ENCODE assay signal across 9 cellular contexts in genomic region chr20:50992733-50993457, GRCh38. TPM values are rescaled to one million over a fixed set of nuclear protein-coding genes. Genes with fewer than 3 reads are reported as not detected.
DNase-seq lines count a peak whose midpoint lies in the region; ATAC-seq and TF ChIP-seq lines count a peak whose summit lies in the region.
"Had no signal": no experiment of that assay in that cellular context is flagged by ENCODE, and none has a peak within 500 bp of the region (broad histone marks: within the 10 kb centered on the region; RNA-seq: fewer than 3 reads in every experiment).

No MANE protein-coding gene starts in this region.

- H2BK120ac ChIP-seq in H9 (ENCODE audit: low read depth, low read length, poor library complexity, severe bottlenecking), result no peak overlapping the region

- H3K9ac ChIP-seq in DND-41 (ENCODE audit: low read depth, low read length), result no peak overlapping the region
- H3K9ac ChIP-seq in H9 (ENCODE audit: extremely low read depth, insufficient read length, low read length), result no peak overlapping the region

- H3K4ac ChIP-seq in H9 (ENCODE audit: low read depth, low read length), result no peak overlapping the region

- WGBS in H9 (ENCODE audit: extremely low coverage, insufficient read length, low lambda C conversion rate), result no CpG with 5 or more reads among the region's 13 CpGs

- H3K4me1 Mint-ChIP-seq in H9, result peaks cover 31 to 43% of the 10 kb centered on the region in 2 experiments
- H3K4me1 Mint-ChIP-seq in naive thymus-derived CD8-positive, alpha-beta T cell, result peaks cover 0 to 3% (median 0%) of the 10 kb centered on the region in 4 donors

- H3K27me3 ChIP-seq in DND-41 (ENCODE audit: insufficient read depth, low read length, poor library complexity), result peaks cover 9% of the 10 kb centered on the region
- H3K27me3 ChIP-seq in H9 (ENCODE audit: insufficient read depth, low read length), result no peaks in the 10 kb centered on the region
- H3K27me3 ChIP-seq in tibial artery, result peaks cover 0 to 30% of the 10 kb centered on the region in 2 donors

- no peak overlapping the region for H4K8ac ChIP-seq in H9 (replicated peaks; ENCODE audit: insufficient read length, low read depth, low read length)

- peak; percentile 86 for ATAC-seq in DND-41 (ENCODE audit: insufficient read depth, low read depth)
- peak; percentile 69 to 94 for ATAC-seq in naive thymus-derived CD8-positive, alpha-beta T cell
- no peak for ATAC-seq in sciatic nerve

- H3T11ph ChIP-seq in H9 (ENCODE audit: low read length), result no peak overlapping the region

- H4K20me1 ChIP-seq in DND-41 (ENCODE audit: insufficient read depth, low read length) (0 out of 2 replicates have a peak, but pooled peaks cover 2% of the 10 kb centered on the region), H9 (ENCODE audit: control insufficient read depth, insufficient read depth, insufficient read length) (no peaks in the 10 kb centered on the region)

- no peak overlapping the region for H2BK15ac ChIP-seq in H9 (ENCODE audit: low read depth, low read length)

- H2BK5ac ChIP-seq in H9 (ENCODE audit: insufficient read length, low read length), result no peak overlapping the region

- DNase-seq in DND-41, result peak; percentile 53
- peak; percentile 94 for DNase-seq in H9
- peak; percentile 18 for DNase-seq in NCI-H1092 treated with DMSO at 0.1 percent for 48 hours (lab: John Stamatoyannopoulos, UW)
- DNase-seq in T-helper 1 cell, result peak in 3 of 5 donors; percentile 4 to 73 (median 10)
- DNase-seq in epithelial cell of prostate (ENCODE audit: low read depth, low spot score), result peak; percentile 52
- DNase-seq in naive thymus-derived CD8-positive, alpha-beta T cell, result peak in 8 of 10 donors; percentile 5 to 34 (median 19)
- no peak for DNase-seq in sciatic nerve (ENCODE audit: low spot score)
- no peak for DNase-seq in tibial artery

- TF ChIP-seq CTCF in DND-41 (IDR thresholded peaks at IDR 0.05; ENCODE audit: borderline replicate concordance, extremely low read depth, low read length, poor library complexity, severe bottlenecking) (peak; percentile 81), H9 (conservative IDR thresholded peaks at IDR 0.05) (peak; percentile 95), tibial artery (IDR thresholded peaks at IDR 0.05) (no peak)

- H4K5ac ChIP-seq in H9 (ENCODE audit: insufficient read length, low read depth, low read length), result no peak overlapping the region

- H3K9me3 ChIP-seq in DND-41 (ENCODE audit: insufficient read depth, low read length, severe bottlenecking), result no peaks in the 10 kb centered on the region
- H3K9me3 ChIP-seq in H9 (ENCODE audit: control insufficient read depth, low read depth, low read length), result no peaks in the 10 kb centered on the region
- H3K9me3 ChIP-seq in tibial artery, result no peaks in the 10 kb centered on the region

- H3K4me1 ChIP-seq in DND-41 (ENCODE audit: insufficient read depth, low read length), result no peaks in the 10 kb centered on the region
- H3K4me1 ChIP-seq in H9 (ENCODE audit: insufficient read depth, low read length), result no peaks in the 10 kb centered on the region
- no peaks in the 10 kb centered on the region for H3K4me1 ChIP-seq in tibial artery

- H2AFZ ChIP-seq in DND-41 (ENCODE audit: low read depth, low read length), result no peak overlapping the region
- no peak overlapping the region for H2AFZ ChIP-seq in H9 (ENCODE audit: low read length)

- POLR2A ChIA-PET in naive thymus-derived CD8-positive, alpha-beta T cell (lab: Charles Lee), result no interaction called here

- no peak overlapping the region for H3K23ac ChIP-seq in H9 (ENCODE audit: insufficient read length, low read depth, low read length)

- H3K27ac ChIP-seq in DND-41 (ENCODE audit: low read length), result no peak overlapping the region
- peak overlapping the region; percentile 40 for H3K27ac ChIP-seq in H9 (ENCODE audit: insufficient read length, low read depth, low read length)
- peak overlapping the region; percentile 79 for H3K27ac ChIP-seq in epithelial cell of prostate
- H3K27ac ChIP-seq in tibial artery, result no peak overlapping the region

- H3K9me3 Mint-ChIP-seq in H9, result peaks cover 0 to 4% of the 10 kb centered on the region in 2 experiments; a peak in 1 of 5 replicates
- no peaks in the 10 kb centered on the region for H3K9me3 Mint-ChIP-seq in naive thymus-derived CD8-positive, alpha-beta T cell

- no peak overlapping the region for H2BK12ac ChIP-seq in H9 (ENCODE audit: insufficient read length, low read depth, low read length)

- H3K4me2 ChIP-seq in DND-41 (ENCODE audit: insufficient read depth, low read length), result no peak overlapping the region
- peak overlapping the region; percentile 8 for H3K4me2 ChIP-seq in H9 (ENCODE audit: insufficient read depth, insufficient read length, low read length)

- H2BK20ac ChIP-seq in H9 (ENCODE audit: low read depth, low read length, poor library complexity, severe bottlenecking), result no peak overlapping the region

- H3K18ac ChIP-seq in H9 (ENCODE audit: insufficient read length, low read depth, low read length), result peak overlapping the region; percentile 13

- H3K27me3 Mint-ChIP-seq in H9 (ENCODE audit: low read depth), result peaks cover 16% of the 10 kb centered on the region
- H3K27me3 Mint-ChIP-seq in naive thymus-derived CD8-positive, alpha-beta T cell, result peaks cover 0 to 13% (median 0%) of the 10 kb centered on the region in 5 donors
- H3K27me3 Mint-ChIP-seq: activated naive CD8-positive, alpha-beta T cell had no signal

- no peaks in the 10 kb centered on the region for H3K36me3 Mint-ChIP-seq in H9 (ENCODE audit: insufficient read depth in 1 of 3, low read depth in 3 of 3)
- no peaks in the 10 kb centered on the region for H3K36me3 Mint-ChIP-seq in naive thymus-derived CD8-positive, alpha-beta T cell
- H3K36me3 Mint-ChIP-seq: activated naive CD8-positive, alpha-beta T cell had no signal

- H3K23me2 ChIP-seq in H9 (ENCODE audit: insufficient read length, low read depth, low read length, poor library complexity, severe bottlenecking), result no peaks in the 10 kb centered on the region

- H4K91ac ChIP-seq in H9 (ENCODE audit: insufficient read length, low read depth, low read length), result no peak overlapping the region

- no peak overlapping the region for H2AK5ac ChIP-seq in H9 (ENCODE audit: insufficient read length, low read length)

- intact Hi-C loops in sciatic nerve (cut with DNase I) (no loop called here), tibial artery (cut with DNase I; ENCODE audit: low total_unique reads) (no loop called here)

- H3K36me3 ChIP-seq in DND-41 (ENCODE audit: insufficient read depth, low read length), result no peaks in the 10 kb centered on the region
- H3K36me3 ChIP-seq in tibial artery, result no peaks in the 10 kb centered on the region

- no peak overlapping the region for H3K14ac ChIP-seq in H9 (ENCODE audit: insufficient read depth, low read length)

- H3K4me3 Mint-ChIP-seq in H9, result peak overlapping the region; percentile 51 to 53
- H3K4me3 Mint-ChIP-seq in naive thymus-derived CD8-positive, alpha-beta T cell, result no peak overlapping the region
- H3K4me3 Mint-ChIP-seq: activated naive CD8-positive, alpha-beta T cell had no signal

- H3K4me3 ChIP-seq in DND-41 (ENCODE audit: low read depth in 1 of 2, low read length in 2 of 2) (no peak overlapping the region), tibial artery (no peak overlapping the region)

- no peak overlapping the region for H3K56ac ChIP-seq in H9 (ENCODE audit: insufficient read length, low read depth, low read length)

- H3K79me1 ChIP-seq in H9 (ENCODE audit: insufficient read depth, low read depth, low read length, poor library complexity, severe bottlenecking), result no peaks in the 10 kb centered on the region

- H3K79me2 ChIP-seq in DND-41 (ENCODE audit: insufficient read depth, low read length) (no peaks in the 10 kb centered on the region), H9 (ENCODE audit: insufficient read depth, low read length) (no peaks in the 10 kb centered on the region)

- H3K27ac Mint-ChIP-seq in H9, result peak overlapping the region; percentile 95 to 99 (median 98)
- no peak overlapping the region for H3K27ac Mint-ChIP-seq in naive thymus-derived CD8-positive, alpha-beta T cell
- H3K27ac Mint-ChIP-seq: activated naive CD8-positive, alpha-beta T cell had no signal

RNA-seq across cellular contexts. Expression of gene KCNG1, which starts 30.0 kb away (rescaled TPM):
- total RNA-seq in H9 (2021), result 11.5 and 13.2 TPM in 2 replicates
- 1 to 10 TPM; 1.8 to 2.3 TPM for total RNA-seq in naive thymus-derived CD8-positive, alpha-beta T cell
- not detected for polyA plus RNA-seq in naive thymus-derived CD8-positive, alpha-beta T cell
- total RNA-seq in sciatic nerve, result 3.5 TPM

RNA-seq across cellular contexts. Expression of gene MOCS3, which starts 34.3 kb away (rescaled TPM):
- 8.8 and 9.0 TPM in 2 replicates for total RNA-seq in H9 (2021)
- 1 to 10 TPM; 8.4 to 8.8 TPM for total RNA-seq in naive thymus-derived CD8-positive, alpha-beta T cell
- 1 to 10 TPM; 3.5 to 4.8 (median 4.6) TPM for polyA plus RNA-seq in naive thymus-derived CD8-positive, alpha-beta T cell
- total RNA-seq in sciatic nerve, result 3.1 TPM

RNA-seq across cellular contexts. Expression of gene DPM1, which starts 34.6 kb away (rescaled TPM):
- total RNA-seq in H9 (2021) (64.0 TPM in 2 replicates), sciatic nerve (32.9 TPM)
- 10 to 100 TPM; 45.4 to 46.6 TPM for total RNA-seq in naive thymus-derived CD8-positive, alpha-beta T cell
- 10 to 100 TPM; 65.0 to 79.8 (median 75.3) TPM for polyA plus RNA-seq in naive thymus-derived CD8-positive, alpha-beta T cell

Comparison
In these comparisons a context has a peak if more than half of its experiments do, and no peak if none do; other contexts are left out.
1. DNase-seq: peak in DND-41 (single experiment), H9 (single experiment), NCI-H1092 treated with DMSO at 0.1 percent for 48 hours (single experiment), T-helper 1 cell (3 of 5), epithelial cell of prostate (single experiment) and naive thymus-derived CD8-positive, alpha-beta T cell (8 of 10); none in sciatic nerve (single experiment) and tibial artery (0 of 2).
2. H3K27ac ChIP-seq: peak in H9 (single experiment) and epithelial cell of prostate (single experiment); none in DND-41 (single experiment) and tibial artery (0 of 2).
3. CTCF ChIP-seq: peak in DND-41 (single experiment) and H9 (single experiment); none in tibial artery (0 of 2).
4. H3K27ac Mint-ChIP-seq: peak in H9 (3 of 3); none in naive thymus-derived CD8-positive, alpha-beta T cell (0 of 10).
5. H3K4me3 Mint-ChIP-seq: peak in H9 (2 of 2); none in naive thymus-derived CD8-positive, alpha-beta T cell (0 of 10).